ENCODE assay signal across 15 cellular contexts in the genomic region with DNA sequence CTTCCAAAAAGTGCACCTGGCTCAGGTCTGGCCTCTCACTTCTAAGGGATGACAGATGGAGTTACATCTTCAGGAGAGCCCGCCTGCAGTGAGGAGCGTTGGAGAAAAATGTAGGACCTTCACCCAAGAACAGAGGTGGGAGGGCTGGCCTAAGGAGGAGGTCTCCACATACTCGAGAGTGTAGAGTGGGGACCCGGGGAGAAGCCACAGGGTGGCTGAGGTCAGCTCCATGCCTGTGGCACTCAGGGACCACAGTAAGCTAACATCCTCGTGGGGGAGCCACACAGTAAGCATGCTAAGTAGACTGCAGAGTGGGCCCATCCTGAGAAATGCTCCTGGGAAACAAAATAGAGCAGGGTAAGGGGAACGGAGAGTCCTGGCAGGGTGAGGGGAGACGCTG. TPM values are rescaled to one million over a fixed set of nuclear protein-coding genes. Genes with fewer than 3 reads are reported as not detected.
A peak's percentile ranks its signal among the peaks of the same experiment; 100 is the strongest.
DNase-seq lines count a peak whose midpoint lies in the region; ATAC-seq, FAIRE-seq and TF ChIP-seq lines count a peak whose summit lies in the region.
"Had no signal": no experiment of that assay in that cellular context is flagged by ENCODE, and none has a peak within 500 bp of the region (broad histone marks: within the 10 kb centered on the region; RNA-seq: fewer than 3 reads in every experiment).

No MANE protein-coding gene starts in this region.

- ATAC-seq in HepG2, result peak; percentile 49
- ATAC-seq in right lobe of liver, result no peak
- no peak for ATAC-seq in GM19455 (IDR thresholded peaks at IDR 0.05; ENCODE audit: unreplicated experiment)
- no peak for ATAC-seq in PC-3
- ATAC-seq: CD8-positive, alpha-beta T cell had no signal

- no peak overlapping the region for H3K4me2 ChIP-seq in HepG2 (ENCODE audit: low read depth, low read length)
- no peak overlapping the region for H3K4me2 ChIP-seq in PC-3 (ENCODE audit: low read length)

- POLR2A ChIA-PET in HepG2 (lab: Yijun Ruan, JAX) (no interaction called here), HEK293 (lab: Yijun Ruan, JAX) (no interaction called here), PC-3 (lab: Charles Lee; ENCODE audit: unreplicated experiment) (no interaction called here)

- H3K9me3 ChIP-seq in HepG2 (ENCODE audit: low read length) (no peaks in the 10 kb centered on the region), right lobe of liver (no peaks in the 10 kb centered on the region), HEK293 (ENCODE audit: control insufficient read depth, insufficient read depth, low read depth, low read length) (no peaks in the 10 kb centered on the region), sigmoid colon (no peaks in the 10 kb centered on the region), PC-3 (ENCODE audit: low read length) (no peaks in the 10 kb centered on the region)

- no peaks in the 10 kb centered on the region for H3K9me2 ChIP-seq in PC-3 (replicated peaks; ENCODE audit: low read length)

- TF ChIP-seq EP300 in HepG2 (IDR thresholded peaks at IDR 0.05; ENCODE audit: low read depth in 2 of 2, low read length in 2 of 2), result no peak
- TF ChIP-seq EP300 in HepG2 (CRISPR knock-in tag; IDR thresholded peaks at IDR 0.05; ENCODE audit: borderline replicate concordance), result no peak
- no peak for TF ChIP-seq EP300 in sigmoid colon (IDR thresholded peaks at IDR 0.05)

- H3K27ac ChIP-seq in HepG2 (ENCODE audit: extremely low read length, insufficient read depth, low read length) (no peak overlapping the region), right lobe of liver (no peak overlapping the region), HEK293 (ENCODE audit: extremely low read depth, low read depth, low read length) (no peak overlapping the region), sigmoid colon (no peak overlapping the region), PC-3 (ENCODE audit: low read length) (no peak overlapping the region)

- 0 out of 2 replicates have a peak, but pooled peaks cover 12% of the 10 kb centered on the region for H3K4me1 ChIP-seq in HepG2 (ENCODE audit: insufficient read depth, low read length)
- no peaks in the 10 kb centered on the region for H3K4me1 ChIP-seq in right lobe of liver
- no peaks in the 10 kb centered on the region for H3K4me1 ChIP-seq in HEK293 (ENCODE audit: control insufficient read depth, insufficient read depth, low read length)
- no peaks in the 10 kb centered on the region for H3K4me1 ChIP-seq in sigmoid colon
- H3K4me1 ChIP-seq in PC-3 (ENCODE audit: insufficient read depth, low read length), result no peaks in the 10 kb centered on the region

- TF ChIP-seq RAD21 in HepG2 (CRISPR knock-in tag; IDR thresholded peaks at IDR 0.05), result no peak

- H3K4me3 ChIP-seq in HepG2 (replicated peaks in 1 of 3; ENCODE audit: insufficient read depth in 1 of 3, low read depth in 2 of 3, low read length in 3 of 3), result no peak overlapping the region
- no peak overlapping the region for H3K4me3 ChIP-seq in right lobe of liver
- no peak overlapping the region for H3K4me3 ChIP-seq in HEK293 (ENCODE audit: low read depth, low read length)
- no peak overlapping the region for H3K4me3 ChIP-seq in sigmoid colon
- no peak overlapping the region for H3K4me3 ChIP-seq in PC-3 (ENCODE audit: low read length)

- CTCF ChIA-PET in HepG2 (lab: Yijun Ruan, JAX; ENCODE audit: low intra/inter-chr PET ratio, low total read pairs), result no interaction called here
- CTCF ChIA-PET in HEK293 (lab: Yijun Ruan, JAX), result interaction anchor here (0.8 kb wide), 1 partner anchor 179 kb away, joined by 3 read pairs; no protein-coding TSS in a partner anchor
- CTCF ChIA-PET in PC-3 (lab: Charles Lee), result no interaction called here

- no peak overlapping the region for H3K9ac ChIP-seq in HepG2 (ENCODE audit: insufficient read depth, low read depth, low read length)
- H3K9ac ChIP-seq in PC-3 (ENCODE audit: low read length), result no peak overlapping the region

- DNase-seq in HepG2 (ENCODE audit: low spot score), result no peak
- DNase-seq in right lobe of liver, result no peak
- DNase-seq in ecto neural progenitor cell (ENCODE audit: low spot score), result peak; percentile 34
- DNase-seq in sigmoid colon, result peak; percentile 29
- no peak for DNase-seq in GM10266 (ENCODE audit: extremely low spot score)
- no peak for DNase-seq in PC-3
- DNase-seq: CD8-positive, alpha-beta T cell; COR-L47; DND-41; GF-D8 had no signal

- no peaks in the 10 kb centered on the region for H4K20me1 ChIP-seq in HepG2 (ENCODE audit: insufficient read depth, low read length)
- H4K20me1 ChIP-seq in PC-3 (ENCODE audit: low read length), result no peaks in the 10 kb centered on the region

- no peaks in the 10 kb centered on the region for H3F3A ChIP-seq in PC-3 (ENCODE audit: low read length, unreplicated experiment)

- H3K79me2 ChIP-seq in HepG2 (ENCODE audit: insufficient read depth, low read length) (no peaks in the 10 kb centered on the region), PC-3 (ENCODE audit: low read length) (no peaks in the 10 kb centered on the region)

- H3K27me3 ChIP-seq in HepG2 (ENCODE audit: control insufficient read depth in 1 of 2, insufficient read depth in 2 of 2, low read length in 2 of 2) (peaks cover 5 to 33% of the 10 kb centered on the region in 2 experiments; a peak in 4 of 5 replicates), right lobe of liver (no peaks in the 10 kb centered on the region), sigmoid colon (no peaks in the 10 kb centered on the region), PC-3 (ENCODE audit: low read length) (no peaks in the 10 kb centered on the region)

- TF ChIP-seq POLR2A in HepG2 (IDR thresholded peaks at IDR 0.05; ENCODE audit: insufficient read depth in 1 of 2, low read depth in 2 of 2, low read length in 2 of 2) (no peak), right lobe of liver (IDR thresholded peaks at IDR 0.05) (no peak), sigmoid colon (IDR thresholded peaks at IDR 0.05) (no peak)

- no peak overlapping the region for H2AFZ ChIP-seq in HepG2 (ENCODE audit: low read length)
- H2AFZ ChIP-seq in PC-3 (ENCODE audit: low read length), result no peak overlapping the region

- in situ Hi-C loops in HepG2 (cut with HindIII; ENCODE audit: extremely low pct_ligation_motif_present, low pct_unique_long_range_greater_than_20kb), result no loop called here

- peaks cover 12 to 20% of the 10 kb centered on the region in 2 experiments for H3K36me3 ChIP-seq in HepG2 (replicated peaks in 1 of 2; ENCODE audit: control insufficient read depth in 1 of 2, insufficient read depth in 2 of 2, low read length in 2 of 2)
- H3K36me3 ChIP-seq in right lobe of liver, result peaks cover 0 to 14% (median 4%) of the 10 kb centered on the region in 4 donors
- peaks cover 0 to 22% of the 10 kb centered on the region in 2 experiments; a peak in 1 of 3 replicates for H3K36me3 ChIP-seq in HEK293 (ENCODE audit: control insufficient read depth in 2 of 2, insufficient read depth in 1 of 2, low read length in 2 of 2)
- H3K36me3 ChIP-seq in sigmoid colon, result peaks cover 7 to 18% (median 11%) of the 10 kb centered on the region in 4 donors
- peaks cover 17% of the 10 kb centered on the region for H3K36me3 ChIP-seq in PC-3 (ENCODE audit: low read depth, low read length)

- WGBS in HepG2 (ENCODE audit: low lambda C conversion rate), result 33% methylated on average over 7 of the region's 7 CpGs
- 57% methylated on average over 7 of the region's 7 CpGs for WGBS in right lobe of liver (ENCODE audit: insufficient coverage, low coverage, low lambda C conversion rate, missing lambda C conversion rate)
- 75 to 79% methylated on average over 7 of the region's 7 CpGs for WGBS in sigmoid colon, 2 donors

- intact Hi-C loops in HepG2 (cut with micrococcal nuclease; ENCODE audit: unreplicated experiment) (no loop called here), right lobe of liver (cut with DNase I) (no loop called here), sigmoid colon (cut with DNase I) (no loop called here), PC-3 (cut with micrococcal nuclease) (no loop called here)

- peak; percentile 27; the same call in 1 of the 2 replicates for TF ChIP-seq CTCF in HepG2 (CRISPR knock-in tag; IDR thresholded peaks at IDR 0.05)
- no peak for TF ChIP-seq CTCF in right lobe of liver (IDR thresholded peaks at IDR 0.05)
- TF ChIP-seq CTCF in HEK293 (tag by site-specific recombination; IDR thresholded peaks at IDR 0.05), result no peak
- no peak for TF ChIP-seq CTCF in sigmoid colon (IDR thresholded peaks at IDR 0.05)
- TF ChIP-seq CTCF in GM10266 (IDR thresholded peaks at IDR 0.05; ENCODE audit: control insufficient read depth, insufficient read depth, low read depth, missing control alignments), result no peak
- no peak for TF ChIP-seq CTCF in PC-3 (conservative IDR thresholded peaks at IDR 0.05; ENCODE audit: low read depth, low read length)

- FAIRE-seq in HepG2 (lab: Jason Lieb, UNC), result no peak
- FAIRE-seq: A204.1, H54, HTR-8/SVneo had no signal

- BruUV-seq in HepG2 (replicated peaks; lab: Mats Ljungman, UMichigan), result no TSS peak
- BruUV-seq in PC-3 (replicated peaks; lab: Mats Ljungman, UMichigan), result no TSS peak

RNA-seq across cellular contexts. Expression of a gene that starts 24.0 kb away (rescaled TPM):
- 46.2 and 56.5 TPM in 2 replicates for total RNA-seq in HepG2 (2016; rRNA removed; fragmentation: Illumina TruSeq; extraction: Trizol)
- 6.6 and 7.3 TPM in 2 replicates for total RNA-seq in HepG2 (2016; cell fraction: cytosol; rRNA removed; fragmentation: Illumina TruSeq; extraction: Trizol; ENCODE audit: low read depth)
- 45.1 and 55.7 TPM in 2 replicates for total RNA-seq in HepG2 (2016; cell fraction: insoluble cytoplasmic fraction; rRNA removed; fragmentation: Illumina TruSeq; extraction: Trizol)
- 15.6 and 16.1 TPM in 2 replicates for total RNA-seq in HepG2 (2016; cell fraction: membrane; rRNA removed; fragmentation: Illumina TruSeq; extraction: Trizol)
- total RNA-seq in HepG2 (2016; cell fraction: nucleus; rRNA removed; fragmentation: Illumina TruSeq; extraction: Trizol), result 31.3 and 35.6 TPM in 2 replicates
- 45.2 and 50.5 TPM in 2 replicates for polyA plus RNA-seq in HepG2 (2011; rRNA removed)
- polyA plus RNA-seq in HepG2 (2011; cell fraction: cytosol; rRNA removed), result 37.7 and 43.1 TPM in 2 replicates
- 28.8 and 29.0 TPM in 2 replicates for polyA plus RNA-seq in HepG2 (2011; cell fraction: nucleus; rRNA removed)
- 29.3 and 35.7 TPM in 2 replicates for polyA plus RNA-seq in HepG2 (2012)
- polyA plus RNA-seq in HepG2 (2016; cell fraction: cytosol; fragmentation: Illumina TruSeq; extraction: Trizol; ENCODE audit: low read depth), result 4.9 and 5.0 TPM in 2 replicates
- 57.6 and 57.7 TPM in 2 replicates for polyA plus RNA-seq in HepG2 (2016; cell fraction: insoluble cytoplasmic fraction; fragmentation: Illumina TruSeq; extraction: Trizol; ENCODE audit: low read depth)
- 9.6 and 9.7 TPM in 2 replicates for polyA plus RNA-seq in HepG2 (2016; cell fraction: membrane; fragmentation: Illumina TruSeq; extraction: Trizol; ENCODE audit: low read depth)
- 41.9 and 45.1 TPM in 2 replicates for polyA plus RNA-seq in HepG2 (2016; cell fraction: nucleus; fragmentation: Illumina TruSeq; extraction: Trizol; ENCODE audit: insufficient read depth, low read depth)
- polyA minus RNA-seq in HepG2 (2011; rRNA and poly(A)+ RNA removed; ENCODE audit: low replicate concordance), result 89.7 and 103 TPM in 2 replicates
- 24.4 and 25.0 TPM in 2 replicates for polyA minus RNA-seq in HepG2 (2011; cell fraction: cytosol; rRNA and poly(A)+ RNA removed)
- polyA minus RNA-seq in HepG2 (2011; cell fraction: nucleus; rRNA and poly(A)+ RNA removed), result 26.8 and 34.2 TPM in 2 replicates
- 10 to 100 TPM; 11.8 to 16.7 (median 13.5) TPM for total RNA-seq in right lobe of liver
- total RNA-seq in sigmoid colon, result 10 to 100 TPM; 26.5 to 39.6 (median 34.8) TPM
- polyA plus RNA-seq in sigmoid colon, result 10 to 100 TPM; 11.4 to 22.7 (median 15.3) TPM
- total RNA-seq in PC-3 (2014; rRNA removed), result 39.4 and 41.1 TPM in 2 replicates

RNA-seq across cellular contexts. Expression of a gene that starts 45.8 kb away (rescaled TPM):
- total RNA-seq in HepG2 (2016; rRNA removed; fragmentation: Illumina TruSeq; extraction: Trizol), result 13.3 and 15.2 TPM in 2 replicates
- total RNA-seq in HepG2 (2016; cell fraction: cytosol; rRNA removed; fragmentation: Illumina TruSeq; extraction: Trizol; ENCODE audit: low read depth), result 17.7 and 20.1 TPM in 2 replicates
- 10.7 and 12.5 TPM in 2 replicates for total RNA-seq in HepG2 (2016; cell fraction: insoluble cytoplasmic fraction; rRNA removed; fragmentation: Illumina TruSeq; extraction: Trizol)
- 30.2 and 36.1 TPM in 2 replicates for total RNA-seq in HepG2 (2016; cell fraction: membrane; rRNA removed; fragmentation: Illumina TruSeq; extraction: Trizol)
- 14.3 and 17.6 TPM in 2 replicates for total RNA-seq in HepG2 (2016; cell fraction: nucleus; rRNA removed; fragmentation: Illumina TruSeq; extraction: Trizol)
- 26.7 and 33.5 TPM in 2 replicates for polyA plus RNA-seq in HepG2 (2011; rRNA removed)
- polyA plus RNA-seq in HepG2 (2011; cell fraction: cytosol; rRNA removed), result 18.9 and 28.9 TPM in 2 replicates
- 81.3 and 93.4 TPM in 2 replicates for polyA plus RNA-seq in HepG2 (2011; cell fraction: nucleus; rRNA removed)
- 33.2 and 39.1 TPM in 2 replicates for polyA plus RNA-seq in HepG2 (2012)
- 42.6 and 57.9 TPM in 2 replicates for polyA plus RNA-seq in HepG2 (2016; cell fraction: cytosol; fragmentation: Illumina TruSeq; extraction: Trizol; ENCODE audit: low read depth)
- 32.0 and 44.7 TPM in 2 replicates for polyA plus RNA-seq in HepG2 (2016; cell fraction: insoluble cytoplasmic fraction; fragmentation: Illumina TruSeq; extraction: Trizol; ENCODE audit: low read depth)
- polyA plus RNA-seq in HepG2 (2016; cell fraction: membrane; fragmentation: Illumina TruSeq; extraction: Trizol; ENCODE audit: low read depth), result 45.4 and 49.0 TPM in 2 replicates
- 63.9 and 68.5 TPM in 2 replicates for polyA plus RNA-seq in HepG2 (2016; cell fraction: nucleus; fragmentation: Illumina TruSeq; extraction: Trizol; ENCODE audit: insufficient read depth, low read depth)
- 15.9 and 38.7 TPM in 2 replicates for polyA minus RNA-seq in HepG2 (2011; rRNA and poly(A)+ RNA removed; ENCODE audit: low replicate concordance)
- 33.7 and 42.9 TPM in 2 replicates for polyA minus RNA-seq in HepG2 (2011; cell fraction: cytosol; rRNA and poly(A)+ RNA removed)
- 29.9 and 33.6 TPM in 2 replicates for polyA minus RNA-seq in HepG2 (2011; cell fraction: nucleus; rRNA and poly(A)+ RNA removed)
- 10 to 100 TPM; 15.5 to 35.1 (median 23.2) TPM for total RNA-seq in right lobe of liver
- total RNA-seq in sigmoid colon, result 10 to 100 TPM; 21.0 to 60.7 (median 37.5) TPM
- polyA plus RNA-seq in sigmoid colon, result 10 to 100 TPM; 21.7 to 36.9 (median 23.4) TPM
- 21.0 and 27.9 TPM in 2 replicates for total RNA-seq in PC-3 (2014; rRNA removed)

Comparison
In these comparisons a context has a peak if more than half of its experiments do, and no peak if none do; other contexts are left out.
1. DNase-seq: peak in ecto neural progenitor cell (single experiment) and sigmoid colon (single experiment); none in HepG2 (single experiment), right lobe of liver (0 of 3), GM10266 (single experiment) and PC-3 (single experiment).